2 cellular contexts compared by ENCODE assay signal in genomic region chr15:52221730-52222129, GRCh38.
TF ChIP-seq lines count a peak whose summit lies in the region.

No MANE protein-coding gene starts in this region.

TF ChIP-seq in K562, 482 proteins besides CTCF, POLR2A, EP300 and RAD21 (continued from another document):
- no peak for TF ChIP-seq ZNF518B (CRISPR knock-in tag; IDR thresholded peaks at IDR 0.05)
- TF ChIP-seq MLX (CRISPR knock-in tag; conservative IDR thresholded peaks at IDR 0.05): no peak
- no peak for TF ChIP-seq ZNF24 (IDR thresholded peaks at IDR 0.05)
- peak; percentile 34 for TF ChIP-seq MEIS2 (IDR thresholded peaks at IDR 0.05; ENCODE audit: partially characterized antibody)
- TF ChIP-seq PBX2 (CRISPR knock-in tag; IDR thresholded peaks at IDR 0.05; ENCODE audit: low read depth): no peak
- TF ChIP-seq PBX2 (tag; conservative IDR thresholded peaks at IDR 0.05; ENCODE audit: low read depth): peak; percentile 53

TF ChIP-seq in SK-N-SH treated with all-trans-retinoic acid at 6 μM for 48 hours, 23 proteins besides CTCF, POLR2A, EP300 and RAD21 (continued from another document):
- TF ChIP-seq ARNTL (CRISPR knock-in tag; IDR thresholded peaks at IDR 0.05; ENCODE audit: borderline replicate concordance, low read depth) (no peak), TCF4 (CRISPR knock-in tag; IDR thresholded peaks at IDR 0.05; ENCODE audit: borderline replicate concordance) (no peak), SNAI2 (CRISPR knock-in tag; IDR thresholded peaks at IDR 0.05) (no peak), TSHZ2 (CRISPR knock-in tag; IDR thresholded peaks at IDR 0.05) (no peak), RARB (CRISPR knock-in tag; IDR thresholded peaks at IDR 0.05) (no peak), BACH2 (CRISPR knock-in tag; IDR thresholded peaks at IDR 0.05; ENCODE audit: borderline replicate concordance) (no peak), TOX (CRISPR knock-in tag; IDR thresholded peaks at IDR 0.05; ENCODE audit: borderline replicate concordance) (no peak), ZFP3 (CRISPR knock-in tag; IDR thresholded peaks at IDR 0.05) (no peak), PPARA (CRISPR knock-in tag; IDR thresholded peaks at IDR 0.05; ENCODE audit: borderline replicate concordance) (no peak), GLIS3 (CRISPR knock-in tag; IDR thresholded peaks at IDR 0.05) (no peak), ZC3H10 (CRISPR knock-in tag; IDR thresholded peaks at IDR 0.05) (no peak)
TF ChIP-seq in SK-N-SH treated with all-trans-retinoic acid at 6 μM for 48 hours: peak in this region for 0.
